Comparison of ENCODE assay signal across 16 cellular contexts in the genomic region with DNA sequence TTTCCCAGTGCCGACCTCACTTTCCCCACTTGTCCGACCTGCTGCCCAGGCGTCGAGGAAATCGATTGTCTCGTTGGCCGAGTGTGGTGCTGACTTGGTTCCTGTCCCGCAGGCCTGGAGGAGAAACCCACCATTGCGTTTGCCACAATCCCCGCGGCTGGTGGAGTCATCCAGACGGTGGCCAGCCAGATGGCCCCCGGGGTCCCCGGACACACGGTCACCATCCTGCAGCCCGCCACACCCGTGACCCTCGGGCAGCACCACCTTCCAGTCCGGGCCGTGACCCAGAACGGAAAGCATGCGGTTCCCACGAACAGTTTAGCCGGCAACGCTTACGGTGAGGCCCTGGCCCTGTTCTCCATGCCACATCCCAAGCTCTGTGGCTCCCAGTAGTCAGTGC. TPM values are rescaled to one million over a fixed set of nuclear protein-coding genes. Genes with fewer than 3 reads are reported as not detected.
DNase-seq lines count a peak whose midpoint lies in the region; ATAC-seq and TF ChIP-seq lines count a peak whose summit lies in the region.
"Had no signal": no experiment of that assay in that cellular context is flagged by ENCODE, and none has a peak within 500 bp of the region (broad histone marks: within the 10 kb centered on the region; RNA-seq: fewer than 3 reads in every experiment).

No MANE protein-coding gene starts in this region.

- H3K23ac ChIP-seq in trophoblast cell (ENCODE audit: low read length): no peak overlapping the region

- H3K4me3 Mint-ChIP-seq in T-helper 17 cell: peak overlapping the region; percentile 28
- H3K4me3 Mint-ChIP-seq: CD4-positive, alpha-beta memory T cell had no signal

- no peak overlapping the region for H3K18ac ChIP-seq in trophoblast cell (ENCODE audit: low read length)

- intact Hi-C loops in upper lobe of right lung (cut with DNase I): no loop called here

- no peaks in the 10 kb centered on the region for H3K27me3 Mint-ChIP-seq in T-helper 17 cell
- H3K27me3 Mint-ChIP-seq: CD4-positive, alpha-beta memory T cell had no signal

- H3K4me2 ChIP-seq in trophoblast cell (ENCODE audit: low read length): no peak overlapping the region

- H2BK120ac ChIP-seq in trophoblast cell (ENCODE audit: insufficient read depth, low read length, poor library complexity): no peak overlapping the region

- ATAC-seq in T-helper 17 cell: no peak
- no peak for ATAC-seq in upper lobe of right lung
- no peak for ATAC-seq in HG03175 (IDR thresholded peaks at IDR 0.05; ENCODE audit: unreplicated experiment)

- H3K79me2 ChIP-seq in trophoblast cell (ENCODE audit: control insufficient read depth, insufficient read depth, low read length, poor library complexity): no peaks in the 10 kb centered on the region

- H3K4me1 Mint-ChIP-seq in T-helper 17 cell: no peaks in the 10 kb centered on the region

- H4K12ac ChIP-seq in trophoblast cell (ENCODE audit: low read depth, low read length): peak overlapping the region; percentile 8

- H3K27me3 ChIP-seq in trophoblast cell (ENCODE audit: insufficient read depth, low read length) (no peaks in the 10 kb centered on the region), upper lobe of right lung (no peaks in the 10 kb centered on the region)

- no peak overlapping the region for H3K14ac ChIP-seq in trophoblast cell (ENCODE audit: low read length)

- no peak overlapping the region for H2BK5ac ChIP-seq in trophoblast cell (ENCODE audit: low read depth, low read length, poor library complexity)

- no peak overlapping the region for H4K91ac ChIP-seq in trophoblast cell (ENCODE audit: low read depth, low read length)

- POLR2A ChIA-PET in RWPE1 (lab: Yijun Ruan, JAX; ENCODE audit: low non-redundant PET): no interaction called here

- no peaks in the 10 kb centered on the region for H3K9me3 ChIP-seq in T-helper 17 cell (ENCODE audit: control insufficient read depth, low read length, poor library complexity, severe bottlenecking)
- no peaks in the 10 kb centered on the region for H3K9me3 ChIP-seq in trophoblast cell (ENCODE audit: insufficient read depth, low read depth, low read length)
- H3K9me3 ChIP-seq in upper lobe of right lung: no peaks in the 10 kb centered on the region

- no peaks in the 10 kb centered on the region for H3K36me3 Mint-ChIP-seq in T-helper 17 cell (ENCODE audit: low read depth)

- H3K36me3 ChIP-seq in trophoblast cell (ENCODE audit: control insufficient read depth in 1 of 2, insufficient read depth in 2 of 2, low read length in 2 of 2) (peaks cover 66 to 71% of the 10 kb centered on the region in 2 experiments), upper lobe of right lung (peaks cover 91% of the 10 kb centered on the region)

- TF ChIP-seq CTCF in RWPE1 (conservative IDR thresholded peaks at IDR 0.05; ENCODE audit: low read depth) (no peak), upper lobe of right lung (IDR thresholded peaks at IDR 0.05) (no peak), coronary artery (IDR thresholded peaks at IDR 0.05) (no peak)

- no peak overlapping the region for H3K27ac Mint-ChIP-seq in T-helper 17 cell

- no peaks in the 10 kb centered on the region for H3K79me1 ChIP-seq in trophoblast cell (ENCODE audit: low read length)

- H2AFZ ChIP-seq in trophoblast cell (ENCODE audit: insufficient read depth, low read length, poor library complexity): no peak overlapping the region

- H3K9ac ChIP-seq in trophoblast cell (ENCODE audit: low read length): no peak overlapping the region

- no peak overlapping the region for H2AK5ac ChIP-seq in trophoblast cell (ENCODE audit: low read length)

- DNase-seq in RWPE1 (ENCODE audit: low spot score) (no peak), T-helper 17 cell (no peak), trophoblast cell (no peak), upper lobe of right lung (no peak), coronary artery (ENCODE audit: low spot score) (no peak)
- DNase-seq: C1 segment of cervical spinal cord; Calu3; CD4-positive, alpha-beta memory T cell; COR-L47; DMS53; DMS79 treated with DMSO at 0.1 percent for 48 hours; GF-D8; GOT3; H7; HCEC 1CT had no signal

- H4K8ac ChIP-seq in trophoblast cell (ENCODE audit: low read depth, low read length): no peak overlapping the region

- no peak overlapping the region for H3K4ac ChIP-seq in trophoblast cell (ENCODE audit: low read depth, low read length)

- no peak overlapping the region for H2BK12ac ChIP-seq in trophoblast cell (ENCODE audit: low read length)

- no peak overlapping the region for H3K4me3 ChIP-seq in trophoblast cell (ENCODE audit: low read depth, low read length)
- no peak overlapping the region for H3K4me3 ChIP-seq in upper lobe of right lung
- no peak overlapping the region for H3K4me3 ChIP-seq in coronary artery

- no CpG with 5 or more reads among the region's 26 CpGs for WGBS in trophoblast cell (ENCODE audit: extremely low coverage, insufficient coverage, insufficient read length)

- H3K4me1 ChIP-seq in trophoblast cell (ENCODE audit: control insufficient read depth in 1 of 2, insufficient read depth in 2 of 2, low read length in 2 of 2): no peaks in the 10 kb centered on the region
- no peaks in the 10 kb centered on the region for H3K4me1 ChIP-seq in upper lobe of right lung

- H3K27ac ChIP-seq in RWPE1: 0 out of 2 replicates have a peak overlapping the region, but pooled peaks have one; percentile 1
- no peak overlapping the region for H3K27ac ChIP-seq in trophoblast cell (ENCODE audit: low read depth, low read length)
- no peak overlapping the region for H3K27ac ChIP-seq in upper lobe of right lung
- H3K27ac ChIP-seq in coronary artery: no peak overlapping the region

- CTCF ChIA-PET in RWPE1 (lab: Yijun Ruan, JAX): interaction anchor here (1.4 kb wide), 1 partner anchor 31 kb away, joined by 4 read pairs; no protein-coding TSS in a partner anchor

RNA-seq across cellular contexts. Expression of gene AP5Z1, which starts 14.5 kb away (rescaled TPM):
- total RNA-seq in T-helper 17 cell: 100 to 1,000 TPM in 1 of 2 donors, 10 to 100 TPM in 1; 87.6 to 112 TPM
- 19.8 and 22.2 TPM in 2 replicates for polyA plus RNA-seq in trophoblast cell (2013)
- 48.9 TPM for total RNA-seq in upper lobe of right lung
